ENCODE assay signal across 8 cellular contexts in genomic region chr11:47213985-47214564, GRCh38. TPM values are rescaled to one million over a fixed set of nuclear protein-coding genes. Genes with fewer than 3 reads are reported as not detected.
A peak's percentile ranks its signal among the peaks of the same experiment; 100 is the strongest.
DNase-seq lines count a peak whose midpoint lies in the region; ATAC-seq and TF ChIP-seq lines count a peak whose summit lies in the region.

No MANE protein-coding gene starts in this region.

- peak overlapping the region; percentile 96 for H2AFZ ChIP-seq in PC-3 (ENCODE audit: low read length)

- H3K27me3 Mint-ChIP-seq in Calu3 (ENCODE audit: unreplicated experiment) = no peaks in the 10 kb centered on the region

- H3K27me3 ChIP-seq in PC-3 (ENCODE audit: low read length) (no peaks in the 10 kb centered on the region), esophagus muscularis mucosa (no peaks in the 10 kb centered on the region), muscle layer of duodenum (ENCODE audit: low read depth, low read length) (no peaks in the 10 kb centered on the region)

- H3K27ac ChIP-seq in PC-3 (ENCODE audit: low read length) (peak overlapping the region; percentile 83), esophagus muscularis mucosa (replicated peaks in 1 of 4) (peak overlapping the region; percentile 95 to 98 (median 96)), muscle layer of duodenum (ENCODE audit: low read length) (peak overlapping the region; percentile 96)

- ATAC-seq in GM21515 (IDR thresholded peaks at IDR 0.05; ENCODE audit: unreplicated experiment) (peak; percentile 40), PC-3 (peak; percentile 78)

- POLR2A ChIA-PET in PC-3 (lab: Charles Lee; ENCODE audit: unreplicated experiment) = interaction anchor here (0.5 to 1.4 kb wide), 9 partner anchors 8 to 46 kb away, joined by 3 to 27 read pairs (median 6); no protein-coding TSS in a partner anchor

- BruUV-seq in Calu3 (replicated peaks; lab: Mats Ljungman, UMichigan) (TSS peak; percentile 79), PC-3 (replicated peaks; lab: Mats Ljungman, UMichigan) (TSS peak; percentile 74)

- no peaks in the 10 kb centered on the region for H3K9me3 ChIP-seq in PC-3 (ENCODE audit: low read length)
- H3K9me3 ChIP-seq in esophagus muscularis mucosa = no peaks in the 10 kb centered on the region
- H3K9me3 ChIP-seq in muscle layer of duodenum (ENCODE audit: control insufficient read depth in 1 of 2, low read length in 2 of 2) = no peaks in the 10 kb centered on the region

- peaks cover 32% of the 10 kb centered on the region for H3K79me2 ChIP-seq in PC-3 (ENCODE audit: low read length)

- peak overlapping the region; percentile 80 for H3K27ac Mint-ChIP-seq in Calu3 (ENCODE audit: unreplicated experiment)

- peak; percentile 89 for DNase-seq in Calu3
- DNase-seq in HuH-7 (ENCODE audit: low spot score) = peak; percentile 83
- DNase-seq in PC-3 = peak; percentile 91
- peak; percentile 90 to 91 for DNase-seq in activated T-cell treated with anti-CD3 and anti-CD28 coated beads, Interleukin-2, amount 50 U/mL, for 48 hours
- peak; percentile 97 for DNase-seq in esophagus muscularis mucosa (ENCODE audit: extremely low spot score)
- peak; percentile 61 to 86 for DNase-seq in stimulated activated CD8-positive, alpha-beta memory T cell treated with anti-CD3 and anti-CD28 coated beads, Interleukin-7, amount 100 ng/mL, for 48 hours (ENCODE audit: extremely low read depth in 1 of 2, low read depth in 1 of 2)

- H3K9me3 Mint-ChIP-seq in Calu3 (ENCODE audit: low read depth, unreplicated experiment) = no peaks in the 10 kb centered on the region

- peak overlapping the region; percentile 77 for H3K4me3 ChIP-seq in PC-3 (ENCODE audit: low read length)
- H3K4me3 ChIP-seq in esophagus muscularis mucosa = peak overlapping the region; percentile 63 to 70 (median 66)
- H3K4me3 ChIP-seq in muscle layer of duodenum (ENCODE audit: low read depth in 1 of 2, low read length in 2 of 2) = peak overlapping the region; percentile 79 to 95

- H3K36me3 Mint-ChIP-seq in Calu3 (ENCODE audit: insufficient read depth, unreplicated experiment) = peaks cover 31% of the 10 kb centered on the region

- no peaks in the 10 kb centered on the region for H3K9me2 ChIP-seq in PC-3 (replicated peaks; ENCODE audit: low read length)

- H3K4me3 Mint-ChIP-seq in Calu3 (ENCODE audit: low read depth, unreplicated experiment) = peak overlapping the region; percentile 71

- TF ChIP-seq EP300 in esophagus muscularis mucosa (IDR thresholded peaks at IDR 0.05) = no peak

- H3K36me3 ChIP-seq in PC-3 (ENCODE audit: low read depth, low read length) = no peaks in the 10 kb centered on the region
- peaks cover 0 to 16% (median 10%) of the 10 kb centered on the region in 4 donors for H3K36me3 ChIP-seq in esophagus muscularis mucosa
- peaks cover 0 to 11% of the 10 kb centered on the region in 2 donors for H3K36me3 ChIP-seq in muscle layer of duodenum (ENCODE audit: control insufficient read depth in 1 of 2, insufficient read depth in 2 of 2, low read length in 2 of 2)

- TF ChIP-seq CTCF in Calu3 (IDR thresholded peaks at IDR 0.05; ENCODE audit: unreplicated experiment) = no peak
- no peak for TF ChIP-seq CTCF in PC-3 (conservative IDR thresholded peaks at IDR 0.05; ENCODE audit: low read depth, low read length)
- no peak for TF ChIP-seq CTCF in esophagus muscularis mucosa (IDR thresholded peaks at IDR 0.05)

- no peak for TF ChIP-seq POLR2A in esophagus muscularis mucosa (IDR thresholded peaks at IDR 0.05; ENCODE audit: low read depth)

- H3K4me1 Mint-ChIP-seq in Calu3 (ENCODE audit: low read depth, unreplicated experiment) = peaks cover 34% of the 10 kb centered on the region

- 6% methylated on average over 19 of the region's 20 CpGs for WGBS in esophagus muscularis mucosa

- intact Hi-C loops in Calu3 (cut with micrococcal nuclease; ENCODE audit: unreplicated experiment) = loop anchor here (5.0 kb wide), 1 partner anchor 37 kb away; the partner anchor contains the start of gene ARFGAP2
- intact Hi-C loops in PC-3 (cut with micrococcal nuclease) = loop anchor here (1.0 to 2.0 kb wide), 2 partner anchors 29 to 37 kb away; partner anchors contain the start of gene ARFGAP2
- intact Hi-C loops in esophagus muscularis mucosa (cut with DNase I) = loop anchor here (2.0 kb wide), 1 partner anchor 29 kb away; no protein-coding TSS in a partner anchor

- H3K4me1 ChIP-seq in PC-3 (ENCODE audit: insufficient read depth, low read length) (peaks cover 25% of the 10 kb centered on the region), esophagus muscularis mucosa (peaks cover 31 to 47% (median 42%) of the 10 kb centered on the region in 4 donors), muscle layer of duodenum (ENCODE audit: control insufficient read depth in 1 of 2, insufficient read depth in 2 of 2, low read length in 2 of 2) (peaks cover 0 to 21% of the 10 kb centered on the region in 2 donors)

- CTCF ChIA-PET in Calu3 (lab: Charles Lee) (interaction anchor here (0.5 to 2.8 kb wide), 11 partner anchors 10 to 192 kb away, joined by 3 to 13 read pairs (median 4); partner anchors contain the start of genes ACP2 and NR1H3), PC-3 (lab: Charles Lee) (interaction anchor here (0.5 to 1.7 kb wide), 7 partner anchors 20 to 301 kb away, joined by 3 to 17 read pairs (median 7); no protein-coding TSS in a partner anchor)

- H4K20me1 ChIP-seq in PC-3 (ENCODE audit: low read length) = no peaks in the 10 kb centered on the region

- H3K9ac ChIP-seq in PC-3 (ENCODE audit: low read length) = peak overlapping the region; percentile 93

- no peaks in the 10 kb centered on the region for H3F3A ChIP-seq in PC-3 (ENCODE audit: low read length, unreplicated experiment)

- H3K4me2 ChIP-seq in PC-3 (ENCODE audit: low read length) = peak overlapping the region; percentile 97

RNA-seq across cellular contexts. Expression of gene DDB2, which starts 0.7 kb away (rescaled TPM):
- 18.7 and 27.8 TPM in 2 replicates for total RNA-seq in Calu3 (2022)
- total RNA-seq in PC-3 (2014; rRNA removed) = 45.4 and 54.5 TPM in 2 replicates
- 10 to 100 TPM; 22.6 to 37.8 (median 25.4) TPM for total RNA-seq in esophagus muscularis mucosa

RNA-seq across cellular contexts. Expression of gene PACSIN3, which starts 27.8 kb away (rescaled TPM):
- total RNA-seq in Calu3 (2022) (22.1 and 26.5 TPM in 2 replicates), PC-3 (2014; rRNA removed) (83.9 and 129 TPM in 2 replicates), esophagus muscularis mucosa (10 to 100 TPM; 43.6 to 89.9 (median 56.0) TPM)

RNA-seq across cellular contexts. Expression of gene ACP2, which starts 34.5 kb away (rescaled TPM):
- total RNA-seq in Calu3 (2022) (23.5 and 30.6 TPM in 2 replicates), PC-3 (2014; rRNA removed) (24.2 and 26.6 TPM in 2 replicates), esophagus muscularis mucosa (10 to 100 TPM; 19.5 to 42.7 (median 28.6) TPM)

RNA-seq across cellular contexts. Expression of gene ARFGAP2, which starts 37.4 kb away (rescaled TPM):
- 108 and 121 TPM in 2 replicates for total RNA-seq in Calu3 (2022)
- total RNA-seq in PC-3 (2014; rRNA removed) = 97.5 and 125 TPM in 2 replicates
- total RNA-seq in esophagus muscularis mucosa = 100 to 1,000 TPM in 3 of 4 donors, 10 to 100 TPM in 1; 92.5 to 141 (median 120) TPM

RNA-seq across cellular contexts. Expression of gene NR1H3, which starts 43.7 kb away (rescaled TPM):
- total RNA-seq in Calu3 (2022) (11.4 and 14.2 TPM in 2 replicates), PC-3 (2014; rRNA removed) (14.2 and 31.6 TPM in 2 replicates), esophagus muscularis mucosa (10 to 100 TPM; 14.5 to 26.2 (median 18.1) TPM)

Comparison
In these comparisons a context has a peak if more than half of its experiments do, and no peak if none do; other contexts are left out.
1. Peak in every context shown above with its lines: DNase-seq, ATAC-seq, H3K4me3 ChIP-seq and H3K27ac ChIP-seq.